In the genomic region with DNA sequence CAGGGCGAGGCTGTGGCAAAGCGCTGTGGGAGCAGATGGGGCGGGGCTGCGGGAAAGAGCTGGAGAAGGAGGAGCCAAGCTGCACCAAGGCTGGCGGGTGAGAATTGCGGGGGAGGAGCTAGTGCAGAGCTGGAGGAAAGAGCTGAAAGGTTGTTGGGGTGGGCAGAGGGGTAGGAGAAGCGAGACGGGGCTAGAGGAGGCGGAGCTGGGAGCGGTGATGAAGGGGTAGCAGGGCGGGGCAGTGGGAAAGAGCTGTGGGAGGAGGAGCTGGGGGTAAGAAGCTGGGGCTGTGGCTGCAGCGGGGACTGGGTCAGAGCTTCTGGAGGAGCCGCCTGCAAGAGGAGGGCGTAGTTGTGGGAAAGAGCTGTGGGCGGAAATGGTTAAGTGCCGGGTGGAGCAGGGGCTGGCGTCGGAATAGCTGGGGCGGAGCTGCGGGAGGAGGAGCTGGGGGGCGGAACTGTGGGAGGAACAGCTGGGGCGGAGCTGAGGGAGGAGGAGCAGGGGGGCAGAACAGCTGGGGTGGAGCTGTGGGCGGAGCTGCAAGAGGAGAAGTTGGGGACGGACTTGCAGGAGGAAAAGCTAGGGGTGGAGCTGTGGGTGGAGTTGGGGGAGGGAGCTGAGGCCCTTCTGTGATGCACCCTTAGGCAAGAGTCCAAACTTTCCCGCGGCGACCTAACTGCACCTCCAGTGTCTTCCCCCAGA, we compare ENCODE assay signal across 8 cellular contexts. TPM values are rescaled to one million over a fixed set of nuclear protein-coding genes. Genes with fewer than 3 reads are reported as not detected.
DNase-seq lines count a peak whose midpoint lies in the region; TF ChIP-seq lines count a peak whose summit lies in the region.

No MANE protein-coding gene starts in this region.

- H3K36me3 Mint-ChIP-seq in activated naive CD4-positive, alpha-beta T cell treated with anti-CD3 and anti-CD28 coated beads, Interleukin-2, amount 10 ng/mL, durations not matched to agents 7 days and 5 days: peaks cover 4% of the 10 kb centered on the region

- CTCF ChIA-PET in activated naive CD4-positive, alpha-beta T cell treated with anti-CD3 and anti-CD28 coated beads, Interleukin-2, amount 10 ng/mL, durations not matched to agents 7 days and 5 days (lab: Charles Lee): interaction anchor here (1.2 to 1.4 kb wide), 2 partner anchors 775 to 778 kb away, joined by 3 to 4 read pairs; no protein-coding TSS in a partner anchor

- no peaks in the 10 kb centered on the region for H3K9me3 Mint-ChIP-seq in activated naive CD4-positive, alpha-beta T cell treated with anti-CD3 and anti-CD28 coated beads, Interleukin-2, amount 10 ng/mL, durations not matched to agents 7 days and 5 days

- H3K27ac Mint-ChIP-seq in activated naive CD4-positive, alpha-beta T cell treated with anti-CD3 and anti-CD28 coated beads, Interleukin-2, amount 10 ng/mL, durations not matched to agents 7 days and 5 days: peak overlapping the region; percentile 99

- in situ Hi-C loops in SK-MEL-5 (cut with HindIII; ENCODE audit: low pct_unique_long_range_greater_than_20kb, low sequenced_read_pairs): no loop called here

- DNase-seq in HFF-Myc (ENCODE audit: extremely low read depth, low read depth) (peak; percentile 95), MV-4-11 (lab: John Stamatoyannopoulos, UW) (peak; percentile 97), SK-MEL-5 (ENCODE audit: low read depth, low spot score) (peak; percentile 91), germinal center (ENCODE audit: low spot score) (peak; percentile 83), non-pigmented ciliary epithelial cell (ENCODE audit: low read depth) (peak; percentile 96), superior temporal gyrus (ENCODE audit: extremely low spot score) (peak; percentile 83)
- peak; percentile 96 for DNase-seq in activated naive CD4-positive, alpha-beta T cell treated with anti-CD3 and anti-CD28 coated beads, Interleukin-2, amount 10 ng/mL, durations not matched to agents 7 days and 5 days

- H3K4me3 Mint-ChIP-seq in activated naive CD4-positive, alpha-beta T cell treated with anti-CD3 and anti-CD28 coated beads, Interleukin-2, amount 10 ng/mL, durations not matched to agents 7 days and 5 days: peak overlapping the region; percentile 86

- peaks cover 7% of the 10 kb centered on the region for H3K4me1 Mint-ChIP-seq in activated naive CD4-positive, alpha-beta T cell treated with anti-CD3 and anti-CD28 coated beads, Interleukin-2, amount 10 ng/mL, durations not matched to agents 7 days and 5 days

- no peaks in the 10 kb centered on the region for H3K27me3 Mint-ChIP-seq in activated naive CD4-positive, alpha-beta T cell treated with anti-CD3 and anti-CD28 coated beads, Interleukin-2, amount 10 ng/mL, durations not matched to agents 7 days and 5 days

- peak overlapping the region; percentile 68; the same call in 1 of the 2 replicates for H3K4me3 ChIP-seq in GM08714 (ENCODE audit: low read length)
- peak overlapping the region; percentile 45 for H3K4me3 ChIP-seq in HFF-Myc (replicated peaks; ENCODE audit: low read depth, low read length)

- TF ChIP-seq CTCF in HFF-Myc (IDR thresholded peaks at IDR 0.05; ENCODE audit: low read depth, low read length, missing control alignments): no peak

RNA-seq across cellular contexts. Expression of a gene that starts 1.9 kb away (rescaled TPM):
- total RNA-seq in SK-MEL-5 (2014; rRNA removed; shearing (Covaris generic)): 19.2 and 23.5 TPM in 2 replicates
- 30.8 and 35.3 TPM in 2 replicates for polyA plus RNA-seq in SK-MEL-5 (2015; cell fraction: cytosol; rRNA removed)
- polyA plus RNA-seq in SK-MEL-5 (2015; cell fraction: nucleus; rRNA removed): 50.5 and 61.9 TPM in 2 replicates

RNA-seq across cellular contexts. Expression of a gene that starts 10.8 kb away (rescaled TPM):
- total RNA-seq in SK-MEL-5 (2014; rRNA removed; shearing (Covaris generic)): not detected in 2 replicates
- not detected in 2 replicates for polyA plus RNA-seq in SK-MEL-5 (2015; cell fraction: cytosol; rRNA removed)
- polyA plus RNA-seq in SK-MEL-5 (2015; cell fraction: nucleus; rRNA removed): not detected in 2 replicates

RNA-seq across cellular contexts. Expression of a gene that starts 59.2 kb away (rescaled TPM):
- 0.13 TPM in 1 of 2 replicates, not detected in the other for total RNA-seq in SK-MEL-5 (2014; rRNA removed; shearing (Covaris generic))
- 0.11 TPM in 1 of 2 replicates, not detected in the other for polyA plus RNA-seq in SK-MEL-5 (2015; cell fraction: cytosol; rRNA removed)
- not detected in 2 replicates for polyA plus RNA-seq in SK-MEL-5 (2015; cell fraction: nucleus; rRNA removed)

Comparison
In these comparisons a context has a peak if more than half of its experiments do, and no peak if none do; other contexts are left out.
1. Peak in every context shown above with its lines: DNase-seq and H3K4me3 ChIP-seq.